In the genomic region with DNA sequence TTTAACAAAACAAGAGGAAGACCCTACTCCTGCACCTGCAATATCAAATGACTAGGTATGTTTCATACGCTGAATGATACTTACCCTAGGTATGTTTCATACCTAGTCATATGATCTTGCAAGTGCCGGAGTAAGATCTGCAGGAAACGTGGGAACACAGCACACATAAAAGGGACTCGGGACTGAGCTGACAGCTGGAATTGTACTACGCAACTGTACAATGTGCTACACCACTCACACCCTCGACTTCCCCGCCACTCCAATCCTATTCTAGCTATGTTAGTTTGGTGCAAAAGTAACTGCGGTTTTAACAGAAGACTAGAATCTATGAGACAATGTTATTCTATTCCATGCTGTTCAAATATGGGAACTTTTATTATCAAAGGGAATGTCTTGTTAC, we compare ENCODE assay signal across 20 cellular contexts. TPM values are rescaled to one million over a fixed set of nuclear protein-coding genes. Genes with fewer than 3 reads are reported as not detected.
"Had no signal": no experiment of that assay in that cellular context is flagged by ENCODE, and none has a peak within 500 bp of the region (broad histone marks: within the 10 kb centered on the region; RNA-seq: fewer than 3 reads in every experiment).

No MANE protein-coding gene starts in this region.

- H3K27me3 Mint-ChIP-seq: stimulated activated naive CD8-positive, alpha-beta T cell treated with anti-CD3 and anti-CD28 coated beads, Interleukin-15, Interleukin-2, amounts not matched to agents 100 ng/mL and 50 ng/mL, for 24 hours; type B pancreatic cell had no signal

- H3K4me1 Mint-ChIP-seq: nephron progenitor cell had no signal

- H3K9me3 ChIP-seq: colonic mucosa, esophagus squamous epithelium, SJSA1, suprapubic skin had no signal

- H3K9me3 Mint-ChIP-seq: nephron progenitor cell, type B pancreatic cell had no signal

- H3K27me3 ChIP-seq: colonic mucosa, esophagus squamous epithelium, SJSA1, suprapubic skin had no signal

- H3K4me3 Mint-ChIP-seq: activated T-helper 1 cell treated with anti-CD3 and anti-CD28 coated beads, Interleukin-12 subunit alpha, Interleukin-12 subunit beta, Interleukin-2, Interleukin-4 antibody, amounts not matched to agents 30 ng/mL and 10 ng/mL and 1 ng/mL, durations not matched to agents 14 hours and 24 hours and 36 hours; nephron progenitor cell; stimulated activated naive CD8-positive, alpha-beta T cell treated with anti-CD3 and anti-CD28 coated beads, Interleukin-15, Interleukin-2, amounts not matched to agents 100 ng/mL and 50 ng/mL, for 24 hours; type B pancreatic cell had no signal

- ATAC-seq: activated CD4-positive, CD25-positive, alpha-beta regulatory T cell treated with anti-CD3 and anti-CD28 coated beads, Interleukin-2, amount 50 U/mL, for 24 hours had no signal

- H3K4me1 ChIP-seq: colonic mucosa, esophagus squamous epithelium, SJSA1, suprapubic skin had no signal

- H3K27ac ChIP-seq: colonic mucosa, esophagus squamous epithelium, SJSA1, skin epidermis, suprapubic skin had no signal

- DNase-seq: activated CD4-positive, alpha-beta T cell treated with anti-CD3 and anti-CD28 coated beads, Interleukin-2, amount 50 U/mL, for 4 hours; activated naive CD4-positive, alpha-beta T cell; amniotic stem cell; central memory CD4-positive, alpha-beta T cell; colonic mucosa; esophagus squamous epithelium; nephron progenitor cell; occipital lobe; stimulated activated CD4-positive, alpha-beta T cell treated with anti-CD3 and anti-CD28 coated beads, Interleukin-4, amount 100 ng/mL, for 24 hours; SW 1271; T1000 had no signal

- H3K27ac Mint-ChIP-seq: activated T-helper 1 cell treated with anti-CD3 and anti-CD28 coated beads, Interleukin-12 subunit alpha, Interleukin-12 subunit beta, Interleukin-2, Interleukin-4 antibody, amounts not matched to agents 30 ng/mL and 10 ng/mL and 1 ng/mL, durations not matched to agents 14 hours and 24 hours and 36 hours; nephron progenitor cell; type B pancreatic cell had no signal

- H3K4me3 ChIP-seq: colonic mucosa, esophagus squamous epithelium, SJSA1, skin epidermis, suprapubic skin had no signal

RNA-seq across cellular contexts. Expression of gene IL5RA, which starts 47.3 kb away (rescaled TPM):
- total RNA-seq: activated T-helper 1 cell treated with anti-CD3 and anti-CD28 coated beads, Interleukin-12 subunit alpha, Interleukin-12 subunit beta, Interleukin-2, Interleukin-4 antibody, amounts not matched to agents 30 ng/mL and 10 ng/mL and 1 ng/mL, durations not matched to agents 14 hours and 24 hours and 36 hours; fibroblast of villous mesenchyme; mesenteric fat pad; SJSA1 had no signal
